Comparison of ENCODE assay signal across 1 cellular context in the genomic region with DNA sequence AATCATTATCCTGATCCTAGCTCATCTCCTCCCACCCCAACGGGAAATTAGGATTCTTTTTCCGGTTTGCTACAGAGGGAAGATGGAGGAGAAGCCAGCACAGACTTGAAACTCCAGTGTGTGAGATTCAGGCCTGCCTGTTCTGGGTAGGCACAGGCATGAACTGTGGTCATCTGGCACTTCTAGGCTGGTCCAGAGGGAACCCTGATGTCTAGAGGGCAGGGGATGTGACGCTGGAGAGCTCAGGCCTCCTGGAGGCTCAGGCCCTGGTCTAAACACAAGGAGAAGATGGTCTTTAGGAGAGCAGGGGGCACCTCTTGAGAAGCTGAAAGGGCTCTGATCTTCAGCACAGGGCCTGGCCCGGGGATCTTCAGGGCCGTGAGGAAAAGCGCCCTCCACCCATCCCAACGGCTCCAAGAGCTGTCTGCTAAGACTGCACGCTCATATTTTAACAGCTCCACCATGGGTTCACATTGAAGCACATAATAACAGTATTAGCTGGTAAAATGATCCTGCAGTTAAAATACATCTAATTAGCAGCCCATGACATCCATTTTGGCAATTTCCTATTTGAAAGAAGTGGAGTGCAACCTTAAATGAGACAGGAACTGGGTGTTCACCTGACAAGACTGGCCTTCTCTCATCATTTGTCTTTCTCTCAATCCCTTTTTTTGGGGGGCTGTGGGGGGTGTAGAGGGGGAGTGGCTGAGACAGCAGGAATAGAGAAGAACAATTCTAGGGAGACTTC.
TF ChIP-seq lines count a peak whose summit lies in the region.

No MANE protein-coding gene starts in this region.

TF ChIP-seq in GM23338, 12 proteins besides CTCF, POLR2A, EP300 and RAD21:
- TF ChIP-seq ZNF462 (CRISPR knock-in tag; IDR thresholded peaks at IDR 0.05) = no peak
- TF ChIP-seq, protein P1, sequence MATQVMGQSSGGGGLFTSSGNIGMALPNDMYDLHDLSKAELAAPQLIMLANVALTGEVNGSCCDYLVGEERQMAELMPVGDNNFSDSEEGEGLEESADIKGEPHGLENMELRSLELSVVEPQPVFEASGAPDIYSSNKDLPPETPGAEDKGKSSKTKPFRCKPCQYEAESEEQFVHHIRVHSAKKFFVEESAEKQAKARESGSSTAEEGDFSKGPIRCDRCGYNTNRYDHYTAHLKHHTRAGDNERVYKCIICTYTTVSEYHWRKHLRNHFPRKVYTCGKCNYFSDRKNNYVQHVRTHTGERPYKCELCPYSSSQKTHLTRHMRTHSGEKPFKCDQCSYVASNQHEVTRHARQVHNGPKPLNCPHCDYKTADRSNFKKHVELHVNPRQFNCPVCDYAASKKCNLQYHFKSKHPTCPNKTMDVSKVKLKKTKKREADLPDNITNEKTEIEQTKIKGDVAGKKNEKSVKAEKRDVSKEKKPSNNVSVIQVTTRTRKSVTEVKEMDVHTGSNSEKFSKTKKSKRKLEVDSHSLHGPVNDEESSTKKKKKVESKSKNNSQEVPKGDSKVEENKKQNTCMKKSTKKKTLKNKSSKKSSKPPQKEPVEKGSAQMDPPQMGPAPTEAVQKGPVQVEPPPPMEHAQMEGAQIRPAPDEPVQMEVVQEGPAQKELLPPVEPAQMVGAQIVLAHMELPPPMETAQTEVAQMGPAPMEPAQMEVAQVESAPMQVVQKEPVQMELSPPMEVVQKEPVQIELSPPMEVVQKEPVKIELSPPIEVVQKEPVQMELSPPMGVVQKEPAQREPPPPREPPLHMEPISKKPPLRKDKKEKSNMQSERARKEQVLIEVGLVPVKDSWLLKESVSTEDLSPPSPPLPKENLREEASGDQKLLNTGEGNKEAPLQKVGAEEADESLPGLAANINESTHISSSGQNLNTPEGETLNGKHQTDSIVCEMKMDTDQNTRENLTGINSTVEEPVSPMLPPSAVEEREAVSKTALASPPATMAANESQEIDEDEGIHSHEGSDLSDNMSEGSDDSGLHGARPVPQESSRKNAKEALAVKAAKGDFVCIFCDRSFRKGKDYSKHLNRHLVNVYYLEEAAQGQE (IDR thresholded peaks at IDR 0.05; ENCODE audit: unreplicated experiment) = no peak
- TF ChIP-seq STAT1 (IDR thresholded peaks at IDR 0.05; ENCODE audit: unreplicated experiment) = no peak
- no peak for TF ChIP-seq CREB1 (CRISPR knock-in tag; IDR thresholded peaks at IDR 0.05; ENCODE audit: low read depth)
- no peak for TF ChIP-seq NANOG (IDR thresholded peaks at IDR 0.05; ENCODE audit: borderline replicate concordance)
- TF ChIP-seq ETS1 (IDR thresholded peaks at IDR 0.05) = no peak
- no peak for TF ChIP-seq ZNF114 (CRISPR knock-in tag; IDR thresholded peaks at IDR 0.05)
- TF ChIP-seq POLR2AphosphoS5 (IDR thresholded peaks at IDR 0.05; ENCODE audit: low read depth) = no peak
- no peak for TF ChIP-seq JUNB (IDR thresholded peaks at IDR 0.05; ENCODE audit: unreplicated experiment)
- TF ChIP-seq EZH2 (IDR thresholded peaks at IDR 0.05; ENCODE audit: low read depth, unreplicated experiment) = no peak
- TF ChIP-seq EZH2phosphoT487 (IDR thresholded peaks at IDR 0.05; ENCODE audit: unreplicated experiment) = no peak
- TF ChIP-seq ZNF331 (CRISPR knock-in tag; IDR thresholded peaks at IDR 0.05; ENCODE audit: low read depth) = no peak
